Comparison of ENCODE assay signal across 18 cellular contexts in the genomic region with DNA sequence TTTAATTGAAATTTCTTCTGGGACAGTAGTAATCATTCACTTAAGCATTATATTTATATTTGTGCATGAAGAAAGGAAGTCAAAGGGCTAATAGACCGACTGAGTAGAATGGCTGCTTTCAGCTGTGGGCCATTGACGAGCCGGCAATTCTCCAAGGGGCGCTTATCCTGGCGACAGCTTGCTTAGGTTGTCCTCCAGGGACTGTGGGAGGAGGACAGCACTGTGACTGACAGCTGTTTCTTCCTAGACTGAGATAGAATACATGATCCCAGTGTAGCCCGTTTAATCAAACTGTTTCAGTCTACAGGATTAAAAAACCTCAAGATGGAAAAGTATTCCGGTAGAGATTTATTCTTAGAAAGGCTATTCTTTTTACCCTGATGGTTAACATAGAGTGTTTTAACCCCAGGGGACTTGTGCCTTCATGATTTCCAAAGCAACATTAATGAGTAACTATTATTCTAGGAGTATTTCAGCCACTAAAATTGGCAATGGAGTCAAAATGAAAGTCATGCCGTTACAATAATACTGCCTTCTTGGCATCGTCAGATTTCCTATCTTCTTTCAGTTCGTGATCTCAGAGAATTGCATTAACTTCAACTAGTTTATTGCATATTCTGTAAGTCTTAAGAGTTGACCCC.
"Had no signal": no experiment of that assay in that cellular context is flagged by ENCODE, and none has a peak within 500 bp of the region (broad histone marks: within the 10 kb centered on the region; RNA-seq: fewer than 3 reads in every experiment).

No MANE protein-coding gene starts in this region.

- FAIRE-seq: kidney had no signal

- H3K27me3 ChIP-seq: body of pancreas, heart left ventricle, left lung had no signal

- ATAC-seq: activated T-helper 17 cell treated with anti-CD3 and anti-CD28 coated beads, Interleukin-2, amount 50 U/mL, for 72 hours; body of pancreas; heart left ventricle; left lung; right cardiac atrium had no signal

- H3K27ac ChIP-seq: body of pancreas, dorsolateral prefrontal cortex, heart left ventricle, left lung had no signal

- H3K36me3 ChIP-seq: heart left ventricle, left lung had no signal

- DNase-seq: activated CD4-positive, alpha-beta memory T cell treated with anti-CD3 and anti-CD28 coated beads for 36 hours; activated naive CD4-positive, alpha-beta T cell treated with Interleukin-2 at 50 U/mL for 16 hours; activated naive CD8-positive, alpha-beta T cell treated with anti-CD3 and anti-CD28 coated beads, Interleukin-2, amount 10 ng/mL, durations not matched to agents 7 days and 5 days; activated T-cell treated with anti-CD3 and anti-CD28 coated beads, Interleukin-2, amount 50 U/mL, for 1 hour; body of pancreas; dorsolateral prefrontal cortex; endodermal cell; foreskin melanocyte; heart left ventricle; kidney; left lung; mammary epithelial cell; midbrain; nephron progenitor cell; right cardiac atrium; stimulated activated CD4-positive, alpha-beta T cell treated with anti-CD3 and anti-CD28 coated beads, Interleukin-4, amount 100 ng/mL, for 1 hour had no signal

- H3K9me3 ChIP-seq: body of pancreas, heart left ventricle, left lung had no signal

- H3K4me1 ChIP-seq: body of pancreas, heart left ventricle, left lung had no signal

- H3K4me2 ChIP-seq: smooth muscle cell had no signal

- H3K4me3 ChIP-seq: body of pancreas, heart left ventricle, left lung, smooth muscle cell had no signal
